ENCODE assay signal across 1 cellular context in the genomic region with DNA sequence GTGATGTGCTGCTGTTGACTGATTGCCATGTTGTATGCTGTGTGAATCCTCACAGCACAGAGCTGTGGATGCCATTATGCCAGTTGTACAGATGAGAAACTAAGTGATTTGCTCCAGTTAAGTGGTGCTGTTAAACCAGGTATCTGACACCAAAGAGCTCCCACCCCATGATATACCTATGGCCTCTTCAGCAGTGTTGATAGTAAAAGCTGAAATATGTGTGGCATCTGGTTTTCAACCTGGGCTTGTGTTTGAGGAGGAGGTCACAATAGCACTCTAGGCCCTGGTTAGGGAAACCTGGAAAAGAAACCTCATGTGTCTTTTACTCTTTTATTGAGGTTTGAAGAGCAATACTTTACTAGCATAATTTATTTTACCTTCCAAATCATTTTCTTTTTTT.
TF ChIP-seq lines count a peak whose summit lies in the region.

No MANE protein-coding gene starts in this region.

TF ChIP-seq in IMR-90, 13 proteins besides CTCF, POLR2A, EP300 and RAD21 (continued from another document):
- TF ChIP-seq, protein P1, sequence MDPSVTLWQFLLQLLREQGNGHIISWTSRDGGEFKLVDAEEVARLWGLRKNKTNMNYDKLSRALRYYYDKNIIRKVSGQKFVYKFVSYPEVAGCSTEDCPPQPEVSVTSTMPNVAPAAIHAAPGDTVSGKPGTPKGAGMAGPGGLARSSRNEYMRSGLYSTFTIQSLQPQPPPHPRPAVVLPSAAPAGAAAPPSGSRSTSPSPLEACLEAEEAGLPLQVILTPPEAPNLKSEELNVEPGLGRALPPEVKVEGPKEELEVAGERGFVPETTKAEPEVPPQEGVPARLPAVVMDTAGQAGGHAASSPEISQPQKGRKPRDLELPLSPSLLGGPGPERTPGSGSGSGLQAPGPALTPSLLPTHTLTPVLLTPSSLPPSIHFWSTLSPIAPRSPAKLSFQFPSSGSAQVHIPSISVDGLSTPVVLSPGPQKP (IDR thresholded peaks at IDR 0.05; ENCODE audit: borderline replicate concordance, low read depth, low read length) = no peak
